In genomic region chr17:45296003-45296832, GRCh38 we compare ENCODE assay signal across 9 cellular contexts. TPM values are rescaled to one million over a fixed set of nuclear protein-coding genes. Genes with fewer than 3 reads are reported as not detected.
DNase-seq lines count a peak whose midpoint lies in the region; ATAC-seq and TF ChIP-seq lines count a peak whose summit lies in the region.
"Had no signal": no experiment of that assay in that cellular context is flagged by ENCODE, and none has a peak within 500 bp of the region (broad histone marks: within the 10 kb centered on the region; RNA-seq: fewer than 3 reads in every experiment).

No MANE protein-coding gene starts in this region.

- H4K20me1 ChIP-seq in PC-3 (ENCODE audit: low read length) = peaks cover 15% of the 10 kb centered on the region

- no peaks in the 10 kb centered on the region for H3K9me2 ChIP-seq in PC-3 (replicated peaks; ENCODE audit: low read length)

- H3K9ac ChIP-seq in PC-3 (ENCODE audit: low read length) (no peak overlapping the region; the same call in 1 of the 2 replicates), skeletal muscle tissue (ENCODE audit: low read depth in 1 of 3, low read length in 3 of 3) (peak overlapping the region in 1 of 3 donors; percentile 13)

- H3K79me2 ChIP-seq in PC-3 (ENCODE audit: low read length) = peaks cover 95% of the 10 kb centered on the region

- H3K4me3 ChIP-seq in PC-3 (ENCODE audit: low read length) (no peak overlapping the region), skeletal muscle tissue (ENCODE audit: low read length in 3 of 3) (no peak overlapping the region)

- H3K36me3 ChIP-seq in PC-3 (ENCODE audit: low read depth, low read length) = peaks cover 18% of the 10 kb centered on the region; the same call in 1 of the 2 replicates
- peaks cover 0 to 2% (median 1%) of the 10 kb centered on the region in 3 donors for H3K36me3 ChIP-seq in skeletal muscle tissue (ENCODE audit: control insufficient read depth in 3 of 3, insufficient read depth in 3 of 3, low read length in 3 of 3)

- H3K4me2 ChIP-seq in PC-3 (ENCODE audit: low read length) = peak overlapping the region; percentile 57

- BruUV-seq in PC-3 (replicated peaks; lab: Mats Ljungman, UMichigan) = no TSS peak

- CTCF ChIA-PET in PC-3 (lab: Charles Lee) = interaction anchor here (0.6 to 0.7 kb wide), 2 partner anchors 62 to 187 kb away, joined by 3 to 4 read pairs; no protein-coding TSS in a partner anchor

- no peak for TF ChIP-seq CTCF in PC-3 (conservative IDR thresholded peaks at IDR 0.05; ENCODE audit: low read depth, low read length)

- intact Hi-C loops in PC-3 (cut with micrococcal nuclease) = no loop called here

- POLR2A ChIA-PET in PC-3 (lab: Charles Lee; ENCODE audit: unreplicated experiment) = interaction anchor here (0.6 kb wide), 1 partner anchor 69 kb away, joined by 20 read pairs; no protein-coding TSS in a partner anchor

- peaks cover 17% of the 10 kb centered on the region for H3F3A ChIP-seq in PC-3 (ENCODE audit: low read length, unreplicated experiment)

- H3K27me3 ChIP-seq in PC-3 (ENCODE audit: low read length) = no peaks in the 10 kb centered on the region
- no peaks in the 10 kb centered on the region for H3K27me3 ChIP-seq in skeletal muscle tissue (ENCODE audit: control insufficient read depth in 3 of 3, insufficient read depth in 3 of 3, low read length in 3 of 3)

- H3K4me1 ChIP-seq in PC-3 (ENCODE audit: insufficient read depth, low read length) (peaks cover 66% of the 10 kb centered on the region), skeletal muscle tissue (ENCODE audit: control insufficient read depth in 3 of 3, insufficient read depth in 3 of 3, low read length in 3 of 3) (peaks cover 78 to 87% (median 82%) of the 10 kb centered on the region in 3 donors)

- no peak overlapping the region for H2AFZ ChIP-seq in PC-3 (ENCODE audit: low read length)

- peak; percentile 33 for ATAC-seq in PC-3

- H3K27ac ChIP-seq in PC-3 (ENCODE audit: low read length) (peak overlapping the region; percentile 72), epithelial cell of prostate (peak overlapping the region; percentile 59), skeletal muscle tissue (ENCODE audit: low read depth, low read length) (peak overlapping the region; percentile 86)

- peak; percentile 50 for DNase-seq in HCEC 1CT
- DNase-seq in PC-3 = peak; percentile 91
- DNase-seq in epithelial cell of prostate (ENCODE audit: low read depth, low spot score) = no peak
- no peak for DNase-seq in kidney glomerular epithelial cell (lab: John Stamatoyannopoulos, UW)
- DNase-seq in NCI-H1417 (lab: John Stamatoyannopoulos, UW) = no peak
- no peak for DNase-seq in NCI-H1436 (lab: John Stamatoyannopoulos, UW)
- DNase-seq in stimulated activated naive CD4-positive, alpha-beta T cell (lab: John Stamatoyannopoulos, UW) = no peak
- DNase-seq: GOT3 had no signal

- H3K9me3 ChIP-seq in PC-3 (ENCODE audit: low read length) = no peaks in the 10 kb centered on the region
- no peaks in the 10 kb centered on the region for H3K9me3 ChIP-seq in skeletal muscle tissue (ENCODE audit: control insufficient read depth in 3 of 3, low read length in 3 of 3)

RNA-seq across cellular contexts. Expression of gene MAP3K14, which starts 20.6 kb away (rescaled TPM):
- total RNA-seq in PC-3 (2014; rRNA removed) = 15.9 and 16.8 TPM in 2 replicates
- total RNA-seq in skeletal muscle tissue = 1.6 TPM

RNA-seq across cellular contexts. Expression of gene SPATA32, which starts 34.3 kb away (rescaled TPM):
- total RNA-seq in PC-3 (2014; rRNA removed) = not detected in 2 replicates
- not detected for total RNA-seq in skeletal muscle tissue

Comparison
In these comparisons a context has a peak if more than half of its experiments do, and no peak if none do; other contexts are left out.
1. DNase-seq: peak in HCEC 1CT (single experiment) and PC-3 (single experiment); none in epithelial cell of prostate (single experiment), kidney glomerular epithelial cell (single experiment), NCI-H1417 (0 of 3), NCI-H1436 (single experiment) and stimulated activated naive CD4-positive, alpha-beta T cell (0 of 6).
2. Peak in every context shown above with its lines, with median percentiles within 50 percentile points of each other: H3K27ac ChIP-seq.